In genomic region chr11:118609380-118610219, GRCh38 we compare ENCODE assay signal across 8 cellular contexts. TPM values are rescaled to one million over a fixed set of nuclear protein-coding genes. Genes with fewer than 3 reads are reported as not detected.
DNase-seq lines count a peak whose midpoint lies in the region; ATAC-seq and TF ChIP-seq lines count a peak whose summit lies in the region.

No MANE protein-coding gene starts in this region.

- WGBS in adrenal gland, 4 donors: 53 to 58% (median 55%) methylated on average over 36 to 57 of the region's 57 CpGs

- H3K9ac ChIP-seq in NT2/D1 (ENCODE audit: insufficient read length, low read depth): peak overlapping the region; percentile 64

- H3K4me3 ChIP-seq in NT2/D1 (ENCODE audit: insufficient read length, low read depth) (peak overlapping the region; percentile 26), adrenal gland (peak overlapping the region in 1 of 4 donors; percentile 76)

- peak overlapping the region in 4 of 5 donors; percentile 19 to 92 (median 52) for H3K27ac ChIP-seq in adrenal gland

- TF ChIP-seq POLR2A in adrenal gland (IDR thresholded peaks at IDR 0.05): no peak

- H3K4me1 ChIP-seq in NT2/D1 (ENCODE audit: insufficient read depth, insufficient read length) (peaks cover 37% of the 10 kb centered on the region), adrenal gland (replicated peaks in 1 of 2) (peaks cover 5 to 46% of the 10 kb centered on the region in 2 donors)

- H3K36me3 ChIP-seq in NT2/D1 (ENCODE audit: insufficient read depth, insufficient read length, low read length): peaks cover 3% of the 10 kb centered on the region
- H3K36me3 ChIP-seq in adrenal gland (replicated peaks in 1 of 2): peaks cover 0 to 9% of the 10 kb centered on the region in 2 donors

- no peak for ATAC-seq in GM19035 (IDR thresholded peaks at IDR 0.05; ENCODE audit: unreplicated experiment)
- ATAC-seq in omental fat pad (ENCODE audit: low FRiP score): no peak
- no peak for ATAC-seq in GM21447 (IDR thresholded peaks at IDR 0.05; ENCODE audit: unreplicated experiment)

- H3K9me3 ChIP-seq in NT2/D1 (ENCODE audit: insufficient read depth, low read length) (no peaks in the 10 kb centered on the region), adrenal gland (replicated peaks in 1 of 3) (no peaks in the 10 kb centered on the region)

- H3K27me3 ChIP-seq in NT2/D1 (ENCODE audit: insufficient read depth, insufficient read length) (peaks cover 59% of the 10 kb centered on the region), adrenal gland (no peaks in the 10 kb centered on the region)

- TF ChIP-seq CTCF in adrenal gland (IDR thresholded peaks at IDR 0.05): no peak
- TF ChIP-seq CTCF in omental fat pad (IDR thresholded peaks at IDR 0.05): no peak
- TF ChIP-seq CTCF in GM20000 (IDR thresholded peaks at IDR 0.05; ENCODE audit: extremely low read depth, missing control alignments): no peak

- DNase-seq in NT2/D1 (ENCODE audit: low read depth, low spot score) (no peak), adrenal gland (peak in 3 of 7 donors; percentile 16 to 58 (median 18)), iris pigment epithelial cell (ENCODE audit: low read depth) (peak; percentile 44), omental fat pad (ENCODE audit: low spot score) (no peak), GM20000 (ENCODE audit: low spot score) (no peak)
- DNase-seq in stimulated activated CD4-positive, alpha-beta T cell treated with anti-CD3 and anti-CD28 coated beads, Interleukin-2, amount 100 ng/mL, for 24 hours: peak; percentile 29 to 38

- intact Hi-C loops in adrenal gland (cut with DNase I): no loop called here

RNA-seq across cellular contexts. Expression of gene PHLDB1, which starts 2.2 kb away (rescaled TPM):
- total RNA-seq in adrenal gland: 100 to 1,000 TPM in 2 of 8 donors, 10 to 100 TPM in 6; 53.0 to 140 (median 80.2) TPM
- 100 to 1,000 TPM in 2 of 3 donors, 10 to 100 TPM in 1; 57.0 to 207 (median 103) TPM for polyA plus RNA-seq in adrenal gland
- total RNA-seq in omental fat pad: 100 to 1,000 TPM; 163 to 363 (median 245) TPM

RNA-seq across cellular contexts. Expression of gene ARCN1, which starts 37.4 kb away (rescaled TPM):
- total RNA-seq in adrenal gland: 100 to 1,000 TPM in 4 of 8 donors, 10 to 100 TPM in 4; 81.9 to 254 (median 105) TPM
- 100 to 1,000 TPM in 1 of 3 donors, 10 to 100 TPM in 2; 42.6 to 274 (median 54.5) TPM for polyA plus RNA-seq in adrenal gland
- total RNA-seq in omental fat pad: 100 to 1,000 TPM in 3 of 4 donors, 10 to 100 TPM in 1; 89.7 to 135 (median 117) TPM

RNA-seq across cellular contexts. Expression of gene IFT46, which starts 43.9 kb away (rescaled TPM):
- 10 to 100 TPM; 13.8 to 43.6 (median 25.7) TPM for total RNA-seq in adrenal gland
- 10 to 100 TPM; 29.6 to 39.9 (median 31.4) TPM for polyA plus RNA-seq in adrenal gland
- 10 to 100 TPM; 18.1 to 31.4 (median 21.7) TPM for total RNA-seq in omental fat pad

Comparison
In these comparisons a context has a peak if more than half of its experiments do, and no peak if none do; other contexts are left out.
1. DNase-seq: peak in iris pigment epithelial cell (single experiment) and stimulated activated CD4-positive, alpha-beta T cell treated with anti-CD3 and anti-CD28 coated beads, Interleukin-2, amount 100 ng/mL, for 24 hours (2 of 2); none in NT2/D1 (single experiment), omental fat pad (single experiment) and GM20000 (single experiment).